In genomic region chr12:27631365-27631764, GRCh38 we compare ENCODE assay signal across 32 cellular contexts.
"Had no signal": no experiment of that assay in that cellular context is flagged by ENCODE, and none has a peak within 500 bp of the region (broad histone marks: within the 10 kb centered on the region; RNA-seq: fewer than 3 reads in every experiment).

No MANE protein-coding gene starts in this region.

- H3K27me3 ChIP-seq: cardiac muscle cell, MG63 had no signal

- H3K36me3 Mint-ChIP-seq: activated CD8-positive, alpha-beta memory T cell treated with anti-CD3 and anti-CD28 coated beads, Interleukin-2, amount 10 ng/mL, durations not matched to agents 7 days and 5 days; activated naive CD4-positive, alpha-beta T cell treated with anti-CD3 and anti-CD28 coated beads, Interleukin-2, amount 10 ng/mL, durations not matched to agents 7 days and 5 days had no signal

- H3K27ac ChIP-seq: cardiac muscle cell, WERI-Rb-1 had no signal

- H3K4me3 ChIP-seq: cardiac muscle cell, MG63 had no signal

- H3K4me3 Mint-ChIP-seq: activated CD4-positive, alpha-beta memory T cell treated with anti-CD3 and anti-CD28 coated beads, Interleukin-2, amount 10 ng/mL, durations not matched to agents 7 days and 5 days; activated CD8-positive, alpha-beta memory T cell treated with anti-CD3 and anti-CD28 coated beads, Interleukin-2, amount 10 ng/mL, durations not matched to agents 7 days and 5 days; activated naive CD4-positive, alpha-beta T cell treated with anti-CD3 and anti-CD28 coated beads, Interleukin-2, amount 10 ng/mL, durations not matched to agents 7 days and 5 days; activated naive CD8-positive, alpha-beta T cell; activated naive CD8-positive, alpha-beta T cell treated with anti-CD3 and anti-CD28 coated beads, Interleukin-2, amount 50 U/mL, for 24 hours had no signal

- H3K27ac Mint-ChIP-seq: activated CD4-positive, alpha-beta memory T cell treated with anti-CD3 and anti-CD28 coated beads, Interleukin-2, amount 10 ng/mL, durations not matched to agents 7 days and 5 days; activated CD8-positive, alpha-beta memory T cell treated with anti-CD3 and anti-CD28 coated beads, Interleukin-2, amount 10 ng/mL, durations not matched to agents 7 days and 5 days; activated naive CD4-positive, alpha-beta T cell treated with anti-CD3 and anti-CD28 coated beads, Interleukin-2, amount 10 ng/mL, durations not matched to agents 7 days and 5 days; activated naive CD8-positive, alpha-beta T cell; activated naive CD8-positive, alpha-beta T cell treated with anti-CD3 and anti-CD28 coated beads, Interleukin-2, amount 50 U/mL, for 24 hours had no signal

- ATAC-seq: activated CD8-positive, alpha-beta memory T cell treated with anti-CD3 and anti-CD28 coated beads, Interleukin-2, amount 10 ng/mL, durations not matched to agents 7 days and 5 days; activated naive CD8-positive, alpha-beta T cell treated with anti-CD3 and anti-CD28 coated beads, Interleukin-2, amount 50 U/mL, for 24 hours; Panc1 had no signal

- H3K27me3 Mint-ChIP-seq: activated naive CD4-positive, alpha-beta T cell treated with anti-CD3 and anti-CD28 coated beads, Interleukin-2, amount 10 ng/mL, durations not matched to agents 7 days and 5 days; activated naive CD8-positive, alpha-beta T cell; activated naive CD8-positive, alpha-beta T cell treated with anti-CD3 and anti-CD28 coated beads, Interleukin-2, amount 50 U/mL, for 24 hours had no signal

- H3K9me3 Mint-ChIP-seq: activated CD4-positive, alpha-beta memory T cell treated with anti-CD3 and anti-CD28 coated beads, Interleukin-2, amount 10 ng/mL, durations not matched to agents 7 days and 5 days; activated naive CD4-positive, alpha-beta T cell treated with anti-CD3 and anti-CD28 coated beads, Interleukin-2, amount 10 ng/mL, durations not matched to agents 7 days and 5 days; activated naive CD8-positive, alpha-beta T cell treated with anti-CD3 and anti-CD28 coated beads, Interleukin-2, amount 50 U/mL, for 24 hours had no signal

- DNase-seq: activated CD4-positive, alpha-beta memory T cell treated with anti-CD3 and anti-CD28 coated beads, Interleukin-2, amount 10 ng/mL, durations not matched to agents 7 days and 5 days; activated CD4-positive, alpha-beta T cell treated with anti-CD3 and anti-CD28 coated beads for 1 hour; activated CD4-positive, alpha-beta T cell treated with anti-CD3 and anti-CD28 coated beads for 48 hours; activated CD4-positive, CD25-positive, alpha-beta regulatory T cell; activated CD8-positive, alpha-beta memory T cell treated with anti-CD3 and anti-CD28 coated beads for 24 hours; activated CD8-positive, alpha-beta memory T cell treated with anti-CD3 and anti-CD28 coated beads, Interleukin-2, amount 10 ng/mL, durations not matched to agents 7 days and 5 days; activated CD8-positive, alpha-beta memory T cell treated with anti-CD3 and anti-CD28 coated beads, Interleukin-2, amount 50 U/mL, for 48 hours; activated effector memory CD4-positive, alpha-beta T cell treated with Interleukin-2 at 50 U/mL for 16 hours; activated naive CD4-positive, alpha-beta T cell treated with anti-CD3 and anti-CD28 coated beads, Interleukin-2, amount 10 ng/mL, durations not matched to agents 7 days and 5 days; activated naive CD8-positive, alpha-beta T cell treated with anti-CD3 and anti-CD28 coated beads, Interleukin-2, amount 50 U/mL, for 24 hours; activated T-cell treated with anti-CD3 and anti-CD28 coated beads, Interleukin-2, amount 50 U/mL, for 48 hours; anterior cingulate cortex; Kasumi-1; KG1; MG63; NCI-H1048; NCI-H1105 treated with DMSO at 0.1 percent for 48 hours; NCI-H1436; NCI-H1694; NCI-H1930; NCI-H2081 treated with DMSO at 0.1 percent for 48 hours; NCI-H226; NCI-H446 treated with DMSO at 0.1 percent for 48 hours; NCI-H524; RPMI8226; T-helper 1 cell; T-helper 2 cell; T-helper 9 cell; WERI-Rb-1 had no signal

- H3K36me3 ChIP-seq: cardiac muscle cell, WERI-Rb-1 had no signal
